1 cellular context compared by ENCODE assay signal in genomic region chr2:127128508-127128907, GRCh38.
TF ChIP-seq lines count a peak whose summit lies in the region.

No MANE protein-coding gene starts in this region.

TF ChIP-seq in GM23338, 12 proteins besides CTCF, POLR2A, EP300 and RAD21 (continued from another document):
- TF ChIP-seq ZNF462 (CRISPR knock-in tag; IDR thresholded peaks at IDR 0.05), result no peak
- TF ChIP-seq ZNF114 (CRISPR knock-in tag; IDR thresholded peaks at IDR 0.05), result no peak
- no peak for TF ChIP-seq EZH2phosphoT487 (IDR thresholded peaks at IDR 0.05; ENCODE audit: unreplicated experiment)
- no peak for TF ChIP-seq ETS1 (IDR thresholded peaks at IDR 0.05)
- TF ChIP-seq ZNF331 (CRISPR knock-in tag; IDR thresholded peaks at IDR 0.05; ENCODE audit: low read depth), result no peak
- TF ChIP-seq STAT1 (IDR thresholded peaks at IDR 0.05; ENCODE audit: unreplicated experiment), result no peak
TF ChIP-seq in GM23338: peak in this region for 0.
